ENCODE assay signal across 8 cellular contexts in genomic region chr3:33047842-33048834, GRCh38. TPM values are rescaled to one million over a fixed set of nuclear protein-coding genes. Genes with fewer than 3 reads are reported as not detected.
DNase-seq lines count a peak whose midpoint lies in the region; ATAC-seq and TF ChIP-seq lines count a peak whose summit lies in the region.

No MANE protein-coding gene starts in this region.

- WGBS in prostate gland, result 90% methylated on average over 6 of the region's 6 CpGs

- peaks cover 34% of the 10 kb centered on the region for H3F3A ChIP-seq in SU-DHL-6 (ENCODE audit: insufficient read depth)

- H3K4me2 ChIP-seq in SU-DHL-6 (ENCODE audit: low read depth, low read length, poor library complexity, severe bottlenecking), result peak overlapping the region; percentile 36

- no peak overlapping the region for H2AFZ ChIP-seq in SU-DHL-6 (ENCODE audit: low read depth, low read length, severe bottlenecking)

- no peaks in the 10 kb centered on the region for H3K9me2 ChIP-seq in SU-DHL-6 (replicated peaks; ENCODE audit: insufficient read depth, low read length)

- H3K4me3 ChIP-seq in GM12865 (ENCODE audit: low read depth, low read length), result no peak overlapping the region
- no peak overlapping the region for H3K4me3 ChIP-seq in SU-DHL-6 (ENCODE audit: insufficient read depth, low read length, poor library complexity, severe bottlenecking)
- H3K4me3 ChIP-seq in prostate gland, result no peak overlapping the region

- peak; percentile 63 for DNase-seq in GM12865 (ENCODE audit: low read depth)
- DNase-seq in germinal center (ENCODE audit: low spot score), result peak; percentile 43
- DNase-seq in prostate gland (ENCODE audit: low spot score), result no peak
- no peak for DNase-seq in NCI-H2081 treated with DMSO at 0.1 percent for 48 hours (lab: John Stamatoyannopoulos, UW)
- no peak for DNase-seq in NCI-H1092 (lab: John Stamatoyannopoulos, UW)

- H3K9ac ChIP-seq in SU-DHL-6 (ENCODE audit: low read length), result peak overlapping the region; percentile 22; the same call in 1 of the 2 replicates

- H3K27ac ChIP-seq in SU-DHL-6 (ENCODE audit: low read depth, low read length) (peak overlapping the region; percentile 76), prostate gland (no peak overlapping the region)

- no peaks in the 10 kb centered on the region for H3K9me3 ChIP-seq in SU-DHL-6 (ENCODE audit: insufficient read depth, low read length)
- no peaks in the 10 kb centered on the region for H3K9me3 ChIP-seq in prostate gland

- H3K27me3 ChIP-seq in SU-DHL-6 (ENCODE audit: low read length) (no peaks in the 10 kb centered on the region), prostate gland (replicated peaks; ENCODE audit: insufficient read depth) (no peaks in the 10 kb centered on the region)

- no peak for TF ChIP-seq POLR2A in prostate gland (IDR thresholded peaks at IDR 0.05)

- H4K20me1 ChIP-seq in SU-DHL-6 (ENCODE audit: low read depth, low read length), result no peaks in the 10 kb centered on the region

- no peaks in the 10 kb centered on the region for H3K36me3 ChIP-seq in SU-DHL-6 (ENCODE audit: low read length)
- H3K36me3 ChIP-seq in prostate gland, result no peaks in the 10 kb centered on the region

- no peaks in the 10 kb centered on the region for H3K79me2 ChIP-seq in SU-DHL-6 (ENCODE audit: insufficient read depth, low read length)

- TF ChIP-seq CTCF in GM12865 (IDR thresholded peaks at IDR 0.05; ENCODE audit: insufficient read depth, low read depth, low read length, missing control alignments), result no peak
- TF ChIP-seq CTCF in SU-DHL-6 (IDR thresholded peaks at IDR 0.05; ENCODE audit: insufficient read depth, low read length, poor library complexity, severe bottlenecking), result no peak
- TF ChIP-seq CTCF in prostate gland (IDR thresholded peaks at IDR 0.05), result no peak

- ATAC-seq in GM21717 (IDR thresholded peaks at IDR 0.05; ENCODE audit: unreplicated experiment) (peak; percentile 78), SK-N-SH treated with all-trans-retinoic acid at 6 μM for 48 hours (no peak)

- intact Hi-C loops in prostate gland (cut with DNase I), result no loop called here

- H3K4me1 ChIP-seq in prostate gland (replicated peaks), result no peaks in the 10 kb centered on the region

TF ChIP-seq in SK-N-SH treated with all-trans-retinoic acid at 6 μM for 48 hours, 23 proteins besides CTCF, POLR2A, EP300 and RAD21:
- TF ChIP-seq BACH2 (CRISPR knock-in tag; IDR thresholded peaks at IDR 0.05; ENCODE audit: borderline replicate concordance) (no peak), GLIS3 (CRISPR knock-in tag; IDR thresholded peaks at IDR 0.05) (no peak), TOX (CRISPR knock-in tag; IDR thresholded peaks at IDR 0.05; ENCODE audit: borderline replicate concordance) (no peak), ZFP30 (CRISPR knock-in tag; IDR thresholded peaks at IDR 0.05) (no peak), ZNF8 (CRISPR knock-in tag; IDR thresholded peaks at IDR 0.05) (no peak), CREB5 (CRISPR knock-in tag; IDR thresholded peaks at IDR 0.05; ENCODE audit: low read depth) (no peak), ARNTL (CRISPR knock-in tag; IDR thresholded peaks at IDR 0.05; ENCODE audit: borderline replicate concordance, low read depth) (no peak)
TF ChIP-seq in SK-N-SH treated with all-trans-retinoic acid at 6 μM for 48 hours: peak in this region for 0.

RNA-seq across cellular contexts. Expression of gene GLB1, which starts 48.8 kb away (rescaled TPM):
- total RNA-seq in prostate gland, result 10 to 100 TPM; 49.5 to 77.5 TPM

RNA-seq across cellular contexts. Expression of gene TMPPE, which starts 48.8 kb away (rescaled TPM):
- 1 to 10 TPM; 7.2 to 7.6 TPM for total RNA-seq in prostate gland

Comparison
In these comparisons a context has a peak if more than half of its experiments do, and no peak if none do; other contexts are left out.
1. DNase-seq: peak in GM12865 (single experiment) and germinal center (single experiment); none in prostate gland (single experiment), NCI-H2081 treated with DMSO at 0.1 percent for 48 hours (single experiment) and NCI-H1092 (single experiment).